9 cellular contexts compared by ENCODE assay signal in genomic region chr2:43193996-43194869, GRCh38. TPM values are rescaled to one million over a fixed set of nuclear protein-coding genes. Genes with fewer than 3 reads are reported as not detected.
DNase-seq lines count a peak whose midpoint lies in the region; ATAC-seq and TF ChIP-seq lines count a peak whose summit lies in the region.
"Had no signal": no experiment of that assay in that cellular context is flagged by ENCODE, and none has a peak within 500 bp of the region (broad histone marks: within the 10 kb centered on the region; RNA-seq: fewer than 3 reads in every experiment).

No MANE protein-coding gene starts in this region.

- H3K4me3 Mint-ChIP-seq in immature natural killer cell = peak overlapping the region; percentile 60 to 83 (median 73)

- H3K27ac Mint-ChIP-seq in immature natural killer cell = peak overlapping the region; percentile 89 to 99 (median 96)

- H3K9me3 Mint-ChIP-seq in immature natural killer cell = no peaks in the 10 kb centered on the region

- ATAC-seq in GM19328 (IDR thresholded peaks at IDR 0.05; ENCODE audit: unreplicated experiment) = peak; percentile 14
- ATAC-seq in HG02884 (IDR thresholded peaks at IDR 0.05; ENCODE audit: unreplicated experiment) = no peak
- ATAC-seq in HG03469 (IDR thresholded peaks at IDR 0.05; ENCODE audit: unreplicated experiment) = no peak

- peak overlapping the region; percentile 86 for H3K27ac ChIP-seq in 22Rv1

- H3K4me1 Mint-ChIP-seq in immature natural killer cell = peaks cover 59 to 68% of the 10 kb centered on the region in 2 donors

- H3K27me3 Mint-ChIP-seq in immature natural killer cell (ENCODE audit: low read depth in 3 of 3) = peaks cover 2 to 11% (median 3%) of the 10 kb centered on the region in 3 donors

- H3K36me3 Mint-ChIP-seq in immature natural killer cell = peaks cover 0 to 4% (median 0%) of the 10 kb centered on the region in 3 donors

- peak; percentile 59 for DNase-seq in HK-2 (ENCODE audit: unreplicated experiment)
- no peak for DNase-seq in immature natural killer cell
- no peak for DNase-seq in SHP77 (lab: John Stamatoyannopoulos, UW)
- DNase-seq in NCI-H510A treated with DMSO at 0.1 percent for 48 hours (lab: John Stamatoyannopoulos, UW) = no peak
- DNase-seq: EL had no signal

- no peak for TF ChIP-seq CTCF in 22Rv1 (IDR thresholded peaks at IDR 0.05)

RNA-seq across cellular contexts. Expression of gene ZFP36L2, which starts 32.2 kb away (rescaled TPM):
- 100 to 1,000 TPM; 166 to 431 (median 274) TPM for polyA plus RNA-seq in immature natural killer cell
